ENCODE assay signal across 25 cellular contexts in genomic region chr6:141607956-141608355, GRCh38.
"Had no signal": no experiment of that assay in that cellular context is flagged by ENCODE, and none has a peak within 500 bp of the region (broad histone marks: within the 10 kb centered on the region; RNA-seq: fewer than 3 reads in every experiment).

No MANE protein-coding gene starts in this region.

- H3K4me1 ChIP-seq: colonic mucosa, heart right ventricle, parathyroid adenoma, psoas muscle, right lobe of liver, suprapubic skin, thyroid gland, upper lobe of left lung, uterus had no signal

- H3K4me1 Mint-ChIP-seq: naive thymus-derived CD4-positive, alpha-beta T cell; nephron progenitor cell; stimulated activated effector memory CD8-positive, alpha-beta T cell treated with anti-CD3 and anti-CD28 coated beads, Interleukin-12 subunit alpha, Interleukin-12 subunit beta, amount 100 ng/mL, for 72 hours had no signal

- H3K9ac ChIP-seq: parathyroid adenoma had no signal

- H3K9me3 Mint-ChIP-seq: stimulated activated effector memory CD8-positive, alpha-beta T cell treated with anti-CD3 and anti-CD28 coated beads, Interleukin-12 subunit alpha, Interleukin-12 subunit beta, amount 100 ng/mL, for 72 hours had no signal

- H3K9me3 ChIP-seq: colonic mucosa, psoas muscle, right lobe of liver, thyroid gland, upper lobe of left lung, uterus had no signal

- H3K4me3 ChIP-seq: colonic mucosa, heart right ventricle, lung, psoas muscle, right lobe of liver, suprapubic skin, thyroid gland, upper lobe of left lung, uterus had no signal

- DNase-seq: colonic mucosa; dermis blood vessel endothelial cell; erythroblast; heart right ventricle; hypothalamus; left colon; left ventricle myocardium superior; naive thymus-derived CD4-positive, alpha-beta T cell; nephron progenitor cell; psoas muscle; retina; right lobe of liver; stimulated activated CD4-positive, alpha-beta T cell treated with anti-CD3 and anti-CD28 coated beads, Interleukin-4, amount 100 ng/mL, for 1 hour; stimulated activated CD8-positive, alpha-beta memory T cell treated with anti-CD3 and anti-CD28 coated beads, Interleukin-4, amount 100 ng/mL, for 48 hours; stimulated activated naive CD8-positive, alpha-beta T cell treated with anti-CD3 and anti-CD28 coated beads, Interleukin-15, Interleukin-2, amounts not matched to agents 100 U/mL and 50 U/mL, for 24 hours; thyroid gland; upper lobe of left lung; uterus had no signal

- H3K27ac Mint-ChIP-seq: naive thymus-derived CD4-positive, alpha-beta T cell; nephron progenitor cell; stimulated activated effector memory CD8-positive, alpha-beta T cell treated with anti-CD3 and anti-CD28 coated beads, Interleukin-12 subunit alpha, Interleukin-12 subunit beta, amount 100 ng/mL, for 72 hours had no signal

- H3K4me3 Mint-ChIP-seq: naive thymus-derived CD4-positive, alpha-beta T cell; nephron progenitor cell; stimulated activated effector memory CD8-positive, alpha-beta T cell treated with anti-CD3 and anti-CD28 coated beads, Interleukin-12 subunit alpha, Interleukin-12 subunit beta, amount 100 ng/mL, for 72 hours had no signal

- FAIRE-seq: endothelial cell of umbilical vein, frontal cortex, keratinocyte had no signal

- H3K36me3 ChIP-seq: colonic mucosa, heart right ventricle, right lobe of liver, suprapubic skin, thyroid gland, upper lobe of left lung, uterus had no signal

- H3K27ac ChIP-seq: colonic mucosa, heart right ventricle, parathyroid adenoma, psoas muscle, right lobe of liver, suprapubic skin, thyroid gland, upper lobe of left lung, uterus had no signal

- H3K36me3 Mint-ChIP-seq: stimulated activated effector memory CD8-positive, alpha-beta T cell treated with anti-CD3 and anti-CD28 coated beads, Interleukin-12 subunit alpha, Interleukin-12 subunit beta, amount 100 ng/mL, for 72 hours had no signal
